ENCODE assay signal across 9 cellular contexts in the genomic region with DNA sequence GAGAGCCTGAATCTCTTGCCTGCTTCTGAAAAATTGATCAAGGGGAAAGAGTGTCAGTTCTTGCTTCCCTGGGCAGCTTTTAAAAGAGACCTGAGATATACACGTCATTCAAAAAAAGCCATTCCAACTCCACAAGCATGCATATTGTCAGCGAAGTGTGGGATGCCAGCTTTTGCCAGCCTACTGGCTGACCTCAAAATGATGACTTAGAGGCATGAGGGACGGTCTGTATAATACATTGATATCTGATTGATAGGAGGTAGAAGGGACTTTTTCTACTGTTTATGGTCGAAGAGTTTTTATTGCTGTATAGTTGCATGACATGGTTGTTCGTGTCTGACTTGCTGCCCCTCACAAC.
DNase-seq lines count a peak whose midpoint lies in the region; ATAC-seq, FAIRE-seq and TF ChIP-seq lines count a peak whose summit lies in the region.
"Had no signal": no experiment of that assay in that cellular context is flagged by ENCODE, and none has a peak within 500 bp of the region (broad histone marks: within the 10 kb centered on the region; RNA-seq: fewer than 3 reads in every experiment).

No MANE protein-coding gene starts in this region.

- FAIRE-seq in GM12891 (lab: Jason Lieb, UNC): peak; percentile 5

- peak overlapping the region in 6 of 11 experiments; percentile 42 to 73 (median 62); a peak in 6 of 22 replicates for H3K9ac ChIP-seq in BLaER1 treated with 17β-estradiol and CSF1 and Interleukin-3, amounts not matched to agents 10 nM and 100 nM
- H3K9ac ChIP-seq: neural progenitor cell had no signal

- no peak for DNase-seq in GM12891 (ENCODE audit: insufficient read length, low spot score)
- no peak for DNase-seq in ascending aorta (ENCODE audit: low spot score in 2 of 2)
- DNase-seq in AG20443 (ENCODE audit: low spot score): no peak
- no peak for DNase-seq in GM20000 (ENCODE audit: low spot score)
- no peak for DNase-seq in stimulated activated CD4-positive, alpha-beta T cell treated with anti-CD3 and anti-CD28 coated beads, Interleukin-4, amount 100 ng/mL, for 4 hours

- H3K9me3 ChIP-seq in BLaER1 treated with 17β-estradiol and CSF1 and Interleukin-3, amounts not matched to agents 10 nM and 100 nM (replicated peaks in 1 of 11): no peaks in the 10 kb centered on the region
- no peaks in the 10 kb centered on the region for H3K9me3 ChIP-seq in ascending aorta

- peaks cover 40% of the 10 kb centered on the region for H3K4me1 Mint-ChIP-seq in nephron
- H3K4me1 Mint-ChIP-seq: neural progenitor cell had no signal

- H3K4me3 ChIP-seq in BLaER1 treated with 17β-estradiol and CSF1 and Interleukin-3, amounts not matched to agents 10 nM and 100 nM: no peak overlapping the region
- H3K4me3 ChIP-seq in ascending aorta: no peak overlapping the region
- H3K4me3 ChIP-seq: neural progenitor cell had no signal

- no peak for TF ChIP-seq POLR2A in GM12891 (IDR thresholded peaks at IDR 0.05; ENCODE audit: low read depth, low read length)

- H3K27me3 ChIP-seq in BLaER1 treated with 17β-estradiol and CSF1 and Interleukin-3, amounts not matched to agents 10 nM and 100 nM: no peaks in the 10 kb centered on the region
- no peaks in the 10 kb centered on the region for H3K27me3 ChIP-seq in ascending aorta
- H3K27me3 ChIP-seq: neural progenitor cell had no signal

- TF ChIP-seq CTCF in ascending aorta (IDR thresholded peaks at IDR 0.05): no peak
- peak in 1 of 3 experiments; percentile 9 for TF ChIP-seq CTCF in nephron (IDR thresholded peaks at IDR 0.05; ENCODE audit: unreplicated experiment in 3 of 3)
- TF ChIP-seq CTCF in GM20000 (IDR thresholded peaks at IDR 0.05; ENCODE audit: extremely low read depth, missing control alignments): no peak

- peak overlapping the region; percentile 26 to 55 (median 33) for H3K27ac Mint-ChIP-seq in nephron
- H3K27ac Mint-ChIP-seq: neural progenitor cell had no signal

- no peaks in the 10 kb centered on the region for H3K36me3 Mint-ChIP-seq in nephron (ENCODE audit: low read depth)
- H3K36me3 Mint-ChIP-seq: neural progenitor cell had no signal

- peaks cover 13% of the 10 kb centered on the region for H3K27me3 Mint-ChIP-seq in nephron (ENCODE audit: low read depth)

- no peak for ATAC-seq in HG02870 (IDR thresholded peaks at IDR 0.05; ENCODE audit: unreplicated experiment)

- no peak overlapping the region for H3K4me3 Mint-ChIP-seq in nephron
- H3K4me3 Mint-ChIP-seq: neural progenitor cell had no signal

- H3K27ac ChIP-seq in BLaER1 treated with 17β-estradiol and CSF1 and Interleukin-3, amounts not matched to agents 10 nM and 100 nM: peak overlapping the region in 8 of 11 experiments; percentile 68 to 84 (median 77); a peak in 14 of 22 replicates
- peak overlapping the region; percentile 94 to 98 for H3K27ac ChIP-seq in ascending aorta
- H3K27ac ChIP-seq: neural progenitor cell had no signal

- peak overlapping the region; percentile 62 to 87 (median 79); a peak in 18 of 22 replicates for H3K4me2 ChIP-seq in BLaER1 treated with 17β-estradiol and CSF1 and Interleukin-3, amounts not matched to agents 10 nM and 100 nM
- H3K4me2 ChIP-seq: neural progenitor cell had no signal

- H4K20me1 ChIP-seq in BLaER1 treated with 17β-estradiol and CSF1 and Interleukin-3, amounts not matched to agents 10 nM and 100 nM: no peaks in the 10 kb centered on the region

- peaks cover 0 to 12% (median 0%) of the 10 kb centered on the region in 11 experiments; a peak in 2 of 22 replicates for H3K36me3 ChIP-seq in BLaER1 treated with 17β-estradiol and CSF1 and Interleukin-3, amounts not matched to agents 10 nM and 100 nM
- peaks cover 34 to 73% of the 10 kb centered on the region in 2 donors for H3K36me3 ChIP-seq in ascending aorta
- H3K36me3 ChIP-seq: neural progenitor cell had no signal

- peaks cover 40 to 62% (median 54%) of the 10 kb centered on the region in 10 experiments for H3K4me1 ChIP-seq in BLaER1 treated with 17β-estradiol and CSF1 and Interleukin-3, amounts not matched to agents 10 nM and 100 nM
- peaks cover 18 to 94% of the 10 kb centered on the region in 2 donors for H3K4me1 ChIP-seq in ascending aorta
- H3K4me1 ChIP-seq: neural progenitor cell had no signal

- intact Hi-C loops in ascending aorta (cut with DNase I): loop anchor here (2.0 to 10.0 kb wide), 4 partner anchors 114 to 1092 kb away; no protein-coding TSS in a partner anchor

- H3K9me3 Mint-ChIP-seq in nephron: no peaks in the 10 kb centered on the region
- H3K9me3 Mint-ChIP-seq: neural progenitor cell had no signal

TF ChIP-seq in GM12891, 5 proteins besides CTCF, POLR2A, EP300 and RAD21:
- TF ChIP-seq POLR2AphosphoS5 (IDR thresholded peaks at IDR 0.05; ENCODE audit: low read depth, low read length) (no peak), POU2F2 (IDR thresholded peaks at IDR 0.05; ENCODE audit: low read depth, low read length) (no peak), PAX5 (IDR thresholded peaks at IDR 0.05; ENCODE audit: insufficient read depth, low read length, severe bottlenecking) (no peak), SPI1 (IDR thresholded peaks at IDR 0.05; ENCODE audit: low read depth, low read length) (no peak)
